Comparison of ENCODE assay signal across 8 cellular contexts in genomic region chr9:21598749-21599148, GRCh38.
"Had no signal": no experiment of that assay in that cellular context is flagged by ENCODE, and none has a peak within 500 bp of the region (broad histone marks: within the 10 kb centered on the region; RNA-seq: fewer than 3 reads in every experiment).

No MANE protein-coding gene starts in this region.

- H3K4me3 ChIP-seq: GM12878 had no signal

- FAIRE-seq: G401.6, GM12878, GM12891, GM12892, GM18507, GM19239 had no signal

- DNase-seq: GDM1, GF-D8 had no signal

- ATAC-seq: GM12878 had no signal
